8 cellular contexts compared by ENCODE assay signal in genomic region chr1:218377143-218377660, GRCh38. TPM values are rescaled to one million over a fixed set of nuclear protein-coding genes. Genes with fewer than 3 reads are reported as not detected.
DNase-seq lines count a peak whose midpoint lies in the region; ATAC-seq and TF ChIP-seq lines count a peak whose summit lies in the region.

No MANE protein-coding gene starts in this region.

- H3K27ac ChIP-seq in AG04450 (ENCODE audit: low read depth, low read length): peak overlapping the region; percentile 87

- TF ChIP-seq CTCF in AG04450 (IDR thresholded peaks at IDR 0.05; ENCODE audit: low read depth, low read length) (no peak), epithelial cell of esophagus (IDR thresholded peaks at IDR 0.05; ENCODE audit: insufficient read depth, low read depth, low read length, missing control alignments) (no peak)

- peak overlapping the region; percentile 34 for H3K4me3 ChIP-seq in AG04450 (ENCODE audit: low read depth, low read length)
- no peak overlapping the region for H3K4me3 ChIP-seq in epithelial cell of esophagus (ENCODE audit: low read length)

- 0 out of 2 replicates have a peak, but pooled peaks cover 3% of the 10 kb centered on the region for H3K9me3 ChIP-seq in AG04450 (ENCODE audit: control insufficient read depth, insufficient read depth, low read length)

- ATAC-seq in GM19467 (IDR thresholded peaks at IDR 0.05; ENCODE audit: unreplicated experiment) (peak; percentile 74), HG03558 (IDR thresholded peaks at IDR 0.05; ENCODE audit: extremely low read depth, unreplicated experiment) (peak; percentile 79), left lobe of liver (no peak)

- CTCF ChIA-PET in AG04450 (lab: Charles Lee): interaction anchor here (0.9 kb wide), 1 partner anchor 689 kb away, joined by 3 read pairs; no protein-coding TSS in a partner anchor

- POLR2A ChIA-PET in AG04450 (lab: Yijun Ruan, JAX): interaction anchor here (0.6 to 1.3 kb wide), 6 partner anchors 14 to 342 kb away, joined by 3 to 5 read pairs (median 3); partner anchors contain the start of gene TGFB2

- peak; percentile 93 for DNase-seq in AG04450 (ENCODE audit: low read depth, low spot score)
- peak; percentile 32 for DNase-seq in activated CD4-positive, CD25-positive, alpha-beta regulatory T cell treated with anti-CD3 and anti-CD28 coated beads, Interleukin-2, amount 50 U/mL, for 72 hours
- peak; percentile 93 for DNase-seq in epithelial cell of esophagus (ENCODE audit: low read depth)
- DNase-seq in stimulated activated CD4-positive, alpha-beta T cell treated with anti-CD3 and anti-CD28 coated beads, Interleukin-4, amount 100 ng/mL, for 48 hours (ENCODE audit: low read depth in 2 of 2): peak; percentile 33 to 47
- no peak for DNase-seq in NCI-H446 treated with DMSO at 0.1 percent for 48 hours (lab: John Stamatoyannopoulos, UW)
- DNase-seq in left lobe of liver (ENCODE audit: low spot score): no peak

- H3K27me3 ChIP-seq in AG04450 (ENCODE audit: control insufficient read depth, insufficient read depth, low read length): no peaks in the 10 kb centered on the region

RNA-seq across cellular contexts. Expression of gene TGFB2, which starts 32.1 kb away (rescaled TPM):
- polyA plus RNA-seq in AG04450 (2011; rRNA removed): 10.2 and 14.8 TPM in 2 replicates
- 6.3 and 11.5 TPM in 2 replicates for polyA minus RNA-seq in AG04450 (2011; rRNA and poly(A)+ RNA removed)
- 0.20 TPM for total RNA-seq in left lobe of liver

Comparison
In these comparisons a context has a peak if more than half of its experiments do, and no peak if none do; other contexts are left out.
1. DNase-seq: peak in AG04450 (single experiment), activated CD4-positive, CD25-positive, alpha-beta regulatory T cell treated with anti-CD3 and anti-CD28 coated beads, Interleukin-2, amount 50 U/mL, for 72 hours (single experiment), epithelial cell of esophagus (single experiment) and stimulated activated CD4-positive, alpha-beta T cell treated with anti-CD3 and anti-CD28 coated beads, Interleukin-4, amount 100 ng/mL, for 48 hours (2 of 2); none in NCI-H446 treated with DMSO at 0.1 percent for 48 hours (single experiment) and left lobe of liver (single experiment).